In the genomic region with DNA sequence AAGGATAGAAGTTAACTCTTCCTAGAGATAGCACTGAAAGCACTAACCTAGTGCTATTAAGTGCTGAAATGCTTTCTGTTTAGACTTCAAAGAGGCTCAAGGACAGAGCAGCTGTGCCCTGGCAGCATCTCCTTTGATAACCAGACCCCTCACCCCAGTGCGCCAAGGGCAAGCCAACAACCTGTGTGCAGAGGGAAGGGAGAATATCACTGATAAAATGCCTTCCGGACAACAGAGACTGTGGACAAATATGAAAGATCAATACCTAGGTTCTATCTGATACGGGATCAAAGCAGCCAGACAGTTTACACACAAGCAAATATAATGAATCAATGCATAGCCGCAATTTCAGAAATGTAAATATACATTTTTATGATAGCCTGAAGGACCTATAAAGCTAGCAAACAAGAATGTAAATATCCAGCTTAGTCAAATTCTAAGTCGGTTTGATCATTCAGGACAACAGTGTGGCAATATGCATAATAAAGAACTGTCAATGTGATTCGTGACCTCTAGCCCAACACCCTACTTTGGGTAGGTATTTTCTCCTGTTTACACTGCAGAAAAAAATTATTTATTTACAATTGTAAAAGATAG, we compare ENCODE assay signal across 1 cellular context.
A peak's percentile ranks its signal among the peaks of the same experiment; 100 is the strongest.
TF ChIP-seq lines count a peak whose summit lies in the region.

No MANE protein-coding gene starts in this region.

TF ChIP-seq in HepG2, 621 proteins besides CTCF, POLR2A, EP300 and RAD21 (continued from another document and continues in another):
- TF ChIP-seq ZBTB40 (IDR thresholded peaks at IDR 0.05) (no peak), ZBTB40 (CRISPR knock-in tag; IDR thresholded peaks at IDR 0.05) (peak; percentile 88; the same call in 1 of the 2 replicates), FOXA3 (CRISPR knock-in tag; IDR thresholded peaks at IDR 0.05) (peak; percentile 100), CBX5 (CRISPR knock-in tag; IDR thresholded peaks at IDR 0.05; ENCODE audit: borderline replicate concordance) (peak; percentile 97), ZNF496 (CRISPR knock-in tag; IDR thresholded peaks at IDR 0.05; ENCODE audit: insufficient replicate concordance) (no peak), WIZ (CRISPR knock-in tag; IDR thresholded peaks at IDR 0.05) (peak; percentile 85; the same call in 1 of the 2 replicates), ZSCAN29 (CRISPR knock-in tag; conservative IDR thresholded peaks at IDR 0.05) (peak; percentile 95), ZNF878 (CRISPR knock-in tag; IDR thresholded peaks at IDR 0.05) (peak; percentile 98), ZNF256 (CRISPR knock-in tag; conservative IDR thresholded peaks at IDR 0.05) (peak; percentile 27; the same call in 1 of the 2 replicates), MAFF (IDR thresholded peaks at IDR 0.05; ENCODE audit: low read depth, low read length) (peak; percentile 42; the same call in 1 of the 2 replicates), THAP9 (CRISPR knock-in tag; IDR thresholded peaks at IDR 0.05; ENCODE audit: borderline replicate concordance) (no peak), HHEX (CRISPR knock-in tag; IDR thresholded peaks at IDR 0.05) (peak; percentile 100), TMF1 (CRISPR knock-in tag; IDR thresholded peaks at IDR 0.05; ENCODE audit: low read depth) (peak; percentile 90), ZNF232 (CRISPR knock-in tag; IDR thresholded peaks at IDR 0.05; ENCODE audit: borderline replicate concordance) (peak; percentile 95; the same call in 1 of the 2 replicates), PRDM10 (CRISPR knock-in tag; IDR thresholded peaks at IDR 0.05; ENCODE audit: low read depth) (peak; percentile 68), SPEN (CRISPR knock-in tag; IDR thresholded peaks at IDR 0.05; ENCODE audit: low read depth) (peak; percentile 83; the same call in 1 of the 2 replicates), HNF4G (IDR thresholded peaks at IDR 0.05; ENCODE audit: borderline replicate concordance, low read depth, low read length) (peak; percentile 95), HNF4G (CRISPR knock-in tag; IDR thresholded peaks at IDR 0.05; ENCODE audit: borderline replicate concordance, low read depth) (peak; percentile 84; the same call in 1 of the 2 replicates), STAT5B (CRISPR knock-in tag; IDR thresholded peaks at IDR 0.05) (peak; percentile 96), JDP2 (CRISPR knock-in tag; IDR thresholded peaks at IDR 0.05; ENCODE audit: borderline replicate concordance) (peak; percentile 95; the same call in 1 of the 2 replicates), ONECUT2 (CRISPR knock-in tag; IDR thresholded peaks at IDR 0.05) (peak; percentile 100), HBP1 (CRISPR knock-in tag; IDR thresholded peaks at IDR 0.05; ENCODE audit: low read depth) (0 out of 2 replicates have a peak, but pooled peaks have one; percentile 75), GATAD2A (CRISPR knock-in tag; IDR thresholded peaks at IDR 0.05) (peak; percentile 100), ZNF441 (CRISPR knock-in tag; IDR thresholded peaks at IDR 0.05; ENCODE audit: borderline replicate concordance) (peak; percentile 83; the same call in 1 of the 2 replicates), DMAP1 (CRISPR knock-in tag; IDR thresholded peaks at IDR 0.05) (peak; percentile 63; the same call in 1 of the 2 replicates), ZNF253 (CRISPR knock-in tag; IDR thresholded peaks at IDR 0.05; ENCODE audit: borderline replicate concordance) (no peak), ZFP91 (CRISPR knock-in tag; IDR thresholded peaks at IDR 0.05; ENCODE audit: borderline replicate concordance) (no peak; the same call in 1 of the 2 replicates)
- TF ChIP-seq, protein P1, sequence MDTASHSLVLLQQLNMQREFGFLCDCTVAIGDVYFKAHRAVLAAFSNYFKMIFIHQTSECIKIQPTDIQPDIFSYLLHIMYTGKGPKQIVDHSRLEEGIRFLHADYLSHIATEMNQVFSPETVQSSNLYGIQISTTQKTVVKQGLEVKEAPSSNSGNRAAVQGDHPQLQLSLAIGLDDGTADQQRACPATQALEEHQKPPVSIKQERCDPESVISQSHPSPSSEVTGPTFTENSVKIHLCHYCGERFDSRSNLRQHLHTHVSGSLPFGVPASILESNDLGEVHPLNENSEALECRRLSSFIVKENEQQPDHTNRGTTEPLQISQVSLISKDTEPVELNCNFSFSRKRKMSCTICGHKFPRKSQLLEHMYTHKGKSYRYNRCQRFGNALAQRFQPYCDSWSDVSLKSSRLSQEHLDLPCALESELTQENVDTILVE (CRISPR knock-in tag; IDR thresholded peaks at IDR 0.05): peak; percentile 93
- TF ChIP-seq, protein P2, sequence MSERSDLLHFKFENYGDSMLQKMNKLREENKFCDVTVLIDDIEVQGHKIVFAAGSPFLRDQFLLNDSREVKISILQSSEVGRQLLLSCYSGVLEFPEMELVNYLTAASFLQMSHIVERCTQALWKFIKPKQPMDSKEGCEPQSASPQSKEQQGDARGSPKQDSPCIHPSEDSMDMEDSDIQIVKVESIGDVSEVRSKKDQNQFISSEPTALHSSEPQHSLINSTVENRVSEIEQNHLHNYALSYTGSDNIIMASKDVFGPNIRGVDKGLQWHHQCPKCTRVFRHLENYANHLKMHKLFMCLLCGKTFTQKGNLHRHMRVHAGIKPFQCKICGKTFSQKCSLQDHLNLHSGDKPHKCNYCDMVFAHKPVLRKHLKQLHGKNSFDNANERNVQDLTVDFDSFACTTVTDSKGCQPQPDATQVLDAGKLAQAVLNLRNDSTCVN (CRISPR knock-in tag; IDR thresholded peaks at IDR 0.05; ENCODE audit: borderline replicate concordance): peak; percentile 79; the same call in 1 of the 2 replicates
